ENCODE assay signal across 30 cellular contexts in genomic region chr5:25405850-25406249, GRCh38.
"Had no signal": no experiment of that assay in that cellular context is flagged by ENCODE, and none has a peak within 500 bp of the region (broad histone marks: within the 10 kb centered on the region; RNA-seq: fewer than 3 reads in every experiment).

No MANE protein-coding gene starts in this region.

- H3K36me3 ChIP-seq: ascending aorta, breast epithelium, cardiac muscle cell, colonic mucosa had no signal

- H3K4me3 ChIP-seq: ascending aorta, breast epithelium, cardiac muscle cell, colonic mucosa had no signal

- H3K36me3 Mint-ChIP-seq: activated naive CD4-positive, alpha-beta T cell treated with anti-CD3 and anti-CD28 coated beads, Interleukin-2, amount 10 ng/mL, durations not matched to agents 7 days and 5 days; activated naive CD8-positive, alpha-beta T cell treated with anti-CD3 and anti-CD28 coated beads, Interleukin-2, amount 10 ng/mL, durations not matched to agents 7 days and 5 days; brain had no signal

- H3K9me3 ChIP-seq: colonic mucosa had no signal

- H3K27me3 Mint-ChIP-seq: activated CD4-positive, alpha-beta memory T cell treated with anti-CD3 and anti-CD28 coated beads, Interleukin-2, amount 10 ng/mL, durations not matched to agents 7 days and 5 days; activated CD4-positive, alpha-beta T cell treated with anti-CD3 and anti-CD28 coated beads, Interleukin-2, amount 10 ng/mL, durations not matched to agents 7 days and 5 days; activated naive CD4-positive, alpha-beta T cell treated with anti-CD3 and anti-CD28 coated beads, Interleukin-2, amount 10 ng/mL, durations not matched to agents 7 days and 5 days; activated naive CD8-positive, alpha-beta T cell treated with anti-CD3 and anti-CD28 coated beads, Interleukin-2, amount 10 ng/mL, durations not matched to agents 7 days and 5 days; activated T-cell treated with anti-CD3 and anti-CD28 coated beads, Interleukin-2, amount 50 U/mL, for 24 hours had no signal

- H3K4me3 Mint-ChIP-seq: activated CD4-positive, alpha-beta memory T cell treated with anti-CD3 and anti-CD28 coated beads, Interleukin-2, amount 10 ng/mL, durations not matched to agents 7 days and 5 days; activated CD4-positive, alpha-beta T cell treated with anti-CD3 and anti-CD28 coated beads, Interleukin-2, amount 10 ng/mL, durations not matched to agents 7 days and 5 days; activated naive CD4-positive, alpha-beta T cell treated with anti-CD3 and anti-CD28 coated beads, Interleukin-2, amount 10 ng/mL, durations not matched to agents 7 days and 5 days; activated naive CD8-positive, alpha-beta T cell treated with anti-CD3 and anti-CD28 coated beads, Interleukin-2, amount 10 ng/mL, durations not matched to agents 7 days and 5 days; activated T-cell treated with anti-CD3 and anti-CD28 coated beads, Interleukin-2, amount 50 U/mL, for 24 hours; activated T-cell treated with anti-CD3 and anti-CD28 coated beads, Interleukin-2, amount 50 U/mL, for 72 hours; brain had no signal

- H3K27ac ChIP-seq: ascending aorta, breast epithelium, cardiac muscle cell, colonic mucosa, epithelial cell of prostate had no signal

- DNase-seq: activated CD4-positive, alpha-beta memory T cell treated with anti-CD3 and anti-CD28 coated beads, Interleukin-2, amount 10 ng/mL, durations not matched to agents 7 days and 5 days; activated CD4-positive, alpha-beta T cell treated with anti-CD3 and anti-CD28 coated beads for 1 hour; activated CD4-positive, alpha-beta T cell treated with anti-CD3 and anti-CD28 coated beads for 4 hours; activated CD4-positive, alpha-beta T cell treated with anti-CD3 and anti-CD28 coated beads, Interleukin-2, amount 10 ng/mL, durations not matched to agents 7 days and 5 days; activated CD4-positive, alpha-beta T cell treated with anti-CD3 and anti-CD28 coated beads, Interleukin-2, amount 50 U/mL, for 4 hours; activated CD8-positive, alpha-beta memory T cell treated with anti-CD3 and anti-CD28 coated beads, Interleukin-2, amount 50 U/mL, for 48 hours; activated gamma-delta T cell; activated naive CD4-positive, alpha-beta T cell; activated naive CD4-positive, alpha-beta T cell treated with anti-CD3 and anti-CD28 coated beads, Interleukin-2, amount 10 ng/mL, durations not matched to agents 7 days and 5 days; activated naive CD8-positive, alpha-beta T cell treated with anti-CD3 and anti-CD28 coated beads, Interleukin-2, amount 10 ng/mL, durations not matched to agents 7 days and 5 days; activated T-cell treated with anti-CD3 and anti-CD28 coated beads for 4 hours; activated T-cell treated with anti-CD3 and anti-CD28 coated beads, Interleukin-2, amount 50 U/mL, for 24 hours; activated T-cell treated with anti-CD3 and anti-CD28 coated beads, Interleukin-2, amount 50 U/mL, for 72 hours; central memory CD4-positive, alpha-beta T cell; cerebellar nuclear complex; colonic mucosa; effector CD8-positive, alpha-beta T cell; foreskin fibroblast; head of caudate nucleus; T-helper 1 cell; T-helper 2 cell had no signal

- H3K27ac Mint-ChIP-seq: activated CD4-positive, alpha-beta memory T cell treated with anti-CD3 and anti-CD28 coated beads, Interleukin-2, amount 10 ng/mL, durations not matched to agents 7 days and 5 days; activated CD4-positive, alpha-beta T cell treated with anti-CD3 and anti-CD28 coated beads, Interleukin-2, amount 10 ng/mL, durations not matched to agents 7 days and 5 days; activated naive CD4-positive, alpha-beta T cell treated with anti-CD3 and anti-CD28 coated beads, Interleukin-2, amount 10 ng/mL, durations not matched to agents 7 days and 5 days; activated naive CD4-positive, alpha-beta T cell treated with anti-CD3 and anti-CD28 coated beads, Interleukin-2, amount 50 U/mL, for 72 hours; activated naive CD8-positive, alpha-beta T cell treated with anti-CD3 and anti-CD28 coated beads, Interleukin-2, amount 10 ng/mL, durations not matched to agents 7 days and 5 days; activated T-cell treated with anti-CD3 and anti-CD28 coated beads, Interleukin-2, amount 50 U/mL, for 24 hours; activated T-cell treated with anti-CD3 and anti-CD28 coated beads, Interleukin-2, amount 50 U/mL, for 72 hours; brain had no signal

- FAIRE-seq: endothelial cell of umbilical vein, frontal cortex had no signal

- ATAC-seq: activated naive CD4-positive, alpha-beta T cell treated with anti-CD3 and anti-CD28 coated beads, Interleukin-2, amount 50 U/mL, for 72 hours; activated T-cell treated with anti-CD3 and anti-CD28 coated beads, Interleukin-2, amount 50 U/mL, for 72 hours; esophagus mucosa had no signal

- H3K4me1 ChIP-seq: ascending aorta, breast epithelium, colonic mucosa had no signal

- H3K27me3 ChIP-seq: ascending aorta, breast epithelium, cardiac muscle cell, colonic mucosa had no signal

- H3K4me1 Mint-ChIP-seq: activated CD4-positive, alpha-beta memory T cell treated with anti-CD3 and anti-CD28 coated beads, Interleukin-2, amount 10 ng/mL, durations not matched to agents 7 days and 5 days; activated CD4-positive, alpha-beta T cell treated with anti-CD3 and anti-CD28 coated beads, Interleukin-2, amount 10 ng/mL, durations not matched to agents 7 days and 5 days; activated naive CD4-positive, alpha-beta T cell treated with anti-CD3 and anti-CD28 coated beads, Interleukin-2, amount 10 ng/mL, durations not matched to agents 7 days and 5 days; activated naive CD8-positive, alpha-beta T cell treated with anti-CD3 and anti-CD28 coated beads, Interleukin-2, amount 10 ng/mL, durations not matched to agents 7 days and 5 days; brain had no signal
